Comparison of ENCODE assay signal across 16 cellular contexts in the genomic region with DNA sequence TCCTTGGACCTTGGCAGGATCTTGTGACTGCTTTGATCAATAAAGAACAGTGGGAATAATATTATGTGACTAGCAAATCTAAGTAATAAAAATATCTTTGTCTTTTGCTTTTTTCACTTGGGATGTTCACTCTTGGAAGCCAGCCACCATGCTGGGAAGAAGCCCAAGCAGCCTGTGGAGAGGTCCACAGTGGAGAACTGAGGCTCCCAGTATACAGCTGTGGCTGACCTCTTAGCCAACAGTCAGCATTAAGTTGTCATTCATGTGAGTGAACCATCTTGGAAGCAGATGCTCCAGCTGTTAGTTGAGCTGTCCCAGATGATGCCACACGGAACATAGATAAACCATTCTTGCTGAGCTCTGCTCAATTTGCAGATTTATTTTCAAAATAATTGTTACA.
"Had no signal": no experiment of that assay in that cellular context is flagged by ENCODE, and none has a peak within 500 bp of the region (broad histone marks: within the 10 kb centered on the region; RNA-seq: fewer than 3 reads in every experiment).

No MANE protein-coding gene starts in this region.

- H3K9me3 ChIP-seq: pancreas, transverse colon had no signal

- H3K36me3 ChIP-seq: adrenal gland, pancreas, transverse colon, uterus had no signal

- H3K27me3 ChIP-seq: adrenal gland, pancreas, transverse colon, uterus had no signal

- H3K27ac Mint-ChIP-seq: activated CD4-positive, alpha-beta T cell treated with anti-CD3 and anti-CD28 coated beads for 36 hours; activated naive CD4-positive, alpha-beta T cell treated with anti-CD3 and anti-CD28 coated beads, Interleukin-2, amount 50 U/mL, for 72 hours; effector memory CD8-positive, alpha-beta T cell; natural killer cell; WTC11 had no signal

- DNase-seq: activated CD4-positive, alpha-beta T cell treated with anti-CD3 and anti-CD28 coated beads for 36 hours; activated CD4-positive, alpha-beta T cell treated with anti-CD3 and anti-CD28 coated beads, Interleukin-2, amount 50 U/mL, for 48 hours; activated gamma-delta T cell treated with Interleukin-2 at 50 U/mL for 16 hours; adrenal gland; effector memory CD8-positive, alpha-beta T cell; kidney; natural killer cell; pancreas; SK-N-SH; stimulated activated CD4-positive, alpha-beta T cell treated with anti-CD3 and anti-CD28 coated beads, Interleukin-2, amount 100 ng/mL, for 24 hours; stimulated activated naive CD8-positive, alpha-beta T cell treated with anti-CD3 and anti-CD28 coated beads, Interleukin-15, Interleukin-2, amounts not matched to agents 100 U/mL and 50 U/mL, for 24 hours; transverse colon; uterus had no signal

- H3K36me3 Mint-ChIP-seq: natural killer cell, WTC11 had no signal

- H3K4me1 ChIP-seq: adrenal gland, pancreas, transverse colon, uterus had no signal

- H3K27ac ChIP-seq: adrenal gland, epithelial cell of prostate, pancreas, transverse colon, uterus had no signal

- H3K4me1 Mint-ChIP-seq: activated CD4-positive, alpha-beta T cell treated with anti-CD3 and anti-CD28 coated beads for 36 hours; natural killer cell; WTC11 had no signal

- H3K4me3 Mint-ChIP-seq: activated CD4-positive, alpha-beta T cell treated with anti-CD3 and anti-CD28 coated beads for 36 hours; effector memory CD8-positive, alpha-beta T cell; natural killer cell; WTC11 had no signal

- H3K9me3 Mint-ChIP-seq: activated naive CD4-positive, alpha-beta T cell treated with anti-CD3 and anti-CD28 coated beads, Interleukin-2, amount 50 U/mL, for 72 hours; WTC11 had no signal

- H3K4me3 ChIP-seq: adrenal gland, pancreas, transverse colon, uterus had no signal

- H3K27me3 Mint-ChIP-seq: activated CD4-positive, alpha-beta T cell treated with anti-CD3 and anti-CD28 coated beads for 36 hours; effector memory CD8-positive, alpha-beta T cell had no signal

- ATAC-seq: activated CD4-positive, alpha-beta T cell treated with anti-CD3 and anti-CD28 coated beads for 36 hours; activated naive CD4-positive, alpha-beta T cell treated with anti-CD3 and anti-CD28 coated beads, Interleukin-2, amount 50 U/mL, for 72 hours; effector memory CD8-positive, alpha-beta T cell; natural killer cell; pancreas; stimulated activated naive CD8-positive, alpha-beta T cell treated with anti-CD3 and anti-CD28 coated beads, Interleukin-15, Interleukin-2, amounts not matched to agents 100 U/mL and 50 U/mL, for 24 hours; WTC11 had no signal
